Comparison of ENCODE assay signal across 16 cellular contexts in genomic region chr21:45516071-45516670, GRCh38. TPM values are rescaled to one million over a fixed set of nuclear protein-coding genes. Genes with fewer than 3 reads are reported as not detected.
DNase-seq lines count a peak whose midpoint lies in the region; ATAC-seq and TF ChIP-seq lines count a peak whose summit lies in the region.
"Had no signal": no experiment of that assay in that cellular context is flagged by ENCODE, and none has a peak within 500 bp of the region (broad histone marks: within the 10 kb centered on the region; RNA-seq: fewer than 3 reads in every experiment).

No MANE protein-coding gene starts in this region.

- H3K4me1 ChIP-seq in BE2C (no peaks in the 10 kb centered on the region), RWPE2 (ENCODE audit: insufficient read depth, poor library complexity, severe bottlenecking) (peaks cover 3% of the 10 kb centered on the region), trophoblast cell (ENCODE audit: control insufficient read depth in 1 of 2, insufficient read depth in 2 of 2, low read length in 2 of 2) (peaks cover 13 to 14% of the 10 kb centered on the region in 2 experiments)

- no peak overlapping the region for H3K4me2 ChIP-seq in trophoblast cell (ENCODE audit: low read length)

- no peak overlapping the region for H2AK5ac ChIP-seq in trophoblast cell (ENCODE audit: low read length)

- no peak overlapping the region for H2BK120ac ChIP-seq in trophoblast cell (ENCODE audit: insufficient read depth, low read length, poor library complexity)

- H3K4ac ChIP-seq in trophoblast cell (ENCODE audit: low read depth, low read length): no peak overlapping the region

- peaks cover 9% of the 10 kb centered on the region for H3K79me1 ChIP-seq in trophoblast cell (ENCODE audit: low read length)

- H2BK5ac ChIP-seq in trophoblast cell (ENCODE audit: low read depth, low read length, poor library complexity): no peak overlapping the region

- no peak overlapping the region for H2BK12ac ChIP-seq in trophoblast cell (ENCODE audit: low read length)

- H3K9me3 ChIP-seq in BE2C: peaks cover 4% of the 10 kb centered on the region; the same call in 1 of the 2 replicates
- peaks cover 12% of the 10 kb centered on the region for H3K9me3 ChIP-seq in RWPE2 (ENCODE audit: severe bottlenecking)
- H3K9me3 ChIP-seq in trophoblast cell (ENCODE audit: insufficient read depth, low read depth, low read length): peaks cover 7% of the 10 kb centered on the region

- H3K9ac ChIP-seq in trophoblast cell (ENCODE audit: low read length): no peak overlapping the region

- H3K36me3 ChIP-seq in BE2C (peaks cover 69% of the 10 kb centered on the region), RWPE2 (ENCODE audit: low read depth) (peaks cover 35% of the 10 kb centered on the region), trophoblast cell (ENCODE audit: control insufficient read depth in 1 of 2, insufficient read depth in 2 of 2, low read length in 2 of 2) (peaks cover 41 to 45% of the 10 kb centered on the region in 2 experiments)

- peak overlapping the region; percentile 11 for H4K91ac ChIP-seq in trophoblast cell (ENCODE audit: low read depth, low read length)

- no peak overlapping the region for H3K27ac ChIP-seq in RWPE2 (ENCODE audit: poor library complexity, severe bottlenecking)
- H3K27ac ChIP-seq in trophoblast cell (ENCODE audit: low read depth, low read length): peak overlapping the region; percentile 10

- peak overlapping the region; percentile 34 for H3K18ac ChIP-seq in trophoblast cell (ENCODE audit: low read length)

- DNase-seq in BE2C: peak; percentile 7
- peak; percentile 45 for DNase-seq in RWPE2 (ENCODE audit: low spot score)
- DNase-seq in islet precursor cell: peak; percentile 55
- DNase-seq in trophoblast cell: no peak
- DNase-seq in DMS53 (lab: John Stamatoyannopoulos, UW): no peak
- no peak for DNase-seq in stimulated activated CD4-positive, alpha-beta T cell treated with anti-CD3 and anti-CD28 coated beads, Interleukin-4, amount 100 ng/mL, for 24 hours
- DNase-seq in T-helper 9 cell: no peak
- no peak for DNase-seq in activated naive CD4-positive, alpha-beta T cell treated with anti-CD3 and anti-CD28 coated beads, Interleukin-2, amount 50 U/mL, for 16 hours
- DNase-seq: activated CD4-positive, alpha-beta T cell treated with anti-CD3 and anti-CD28 coated beads, Interleukin-2, amount 50 U/mL, for 48 hours; C1 segment of cervical spinal cord; IMR-90; MG63; NCI-H1436 treated with DMSO at 0.1 percent for 48 hours; NCI-H510A treated with DMSO at 0.1 percent for 48 hours; RPMI8226; stimulated activated CD8-positive, alpha-beta memory T cell treated with anti-CD3 and anti-CD28 coated beads, Interleukin-4, amount 100 ng/mL, for 48 hours had no signal

- no peak overlapping the region for H3K23ac ChIP-seq in trophoblast cell (ENCODE audit: low read length)

- H4K12ac ChIP-seq in trophoblast cell (ENCODE audit: low read depth, low read length): no peak overlapping the region

- no peak overlapping the region for H3K4me3 ChIP-seq in BE2C (ENCODE audit: low read depth, low read length)
- H3K4me3 ChIP-seq in RWPE2 (ENCODE audit: severe bottlenecking): no peak overlapping the region
- H3K4me3 ChIP-seq in trophoblast cell (ENCODE audit: low read depth, low read length): no peak overlapping the region
- H3K4me3 ChIP-seq: MG63 had no signal

- no peak overlapping the region for H2AFZ ChIP-seq in trophoblast cell (ENCODE audit: insufficient read depth, low read length, poor library complexity)

- no peak overlapping the region for H4K8ac ChIP-seq in trophoblast cell (ENCODE audit: low read depth, low read length)

- H3K14ac ChIP-seq in trophoblast cell (ENCODE audit: low read length): peak overlapping the region; percentile 1

- H3K79me2 ChIP-seq in trophoblast cell (ENCODE audit: control insufficient read depth, insufficient read depth, low read length, poor library complexity): no peaks in the 10 kb centered on the region

- H3K27me3 ChIP-seq in BE2C: no peaks in the 10 kb centered on the region
- no peaks in the 10 kb centered on the region for H3K27me3 ChIP-seq in RWPE2 (ENCODE audit: insufficient read depth, poor library complexity, severe bottlenecking)
- H3K27me3 ChIP-seq in trophoblast cell (ENCODE audit: insufficient read depth, low read length): no peaks in the 10 kb centered on the region
- H3K27me3 ChIP-seq: MG63 had no signal

- no peak for ATAC-seq in RWPE2 (ENCODE audit: low read depth)

- no peak for TF ChIP-seq CTCF in BE2C (IDR thresholded peaks at IDR 0.05; ENCODE audit: low read depth, low read length)
- TF ChIP-seq CTCF in RWPE2 (IDR thresholded peaks at IDR 0.05; ENCODE audit: poor library complexity, severe bottlenecking): no peak

- no CpG with 5 or more reads among the region's 21 CpGs for WGBS in trophoblast cell (ENCODE audit: extremely low coverage, insufficient coverage, insufficient read length)

RNA-seq across cellular contexts. Expression of gene SLC19A1, which starts 26.1 kb away (rescaled TPM):
- 63.1 TPM for polyA plus RNA-seq in BE2C (2012; ENCODE audit: insufficient read depth, insufficient read length, low read depth)
- 124 and 145 TPM in 2 replicates for polyA plus RNA-seq in trophoblast cell (2013)

Comparison
In these comparisons a context has a peak if more than half of its experiments do, and no peak if none do; other contexts are left out.
1. DNase-seq: peak in BE2C (single experiment), RWPE2 (single experiment) and islet precursor cell (single experiment); none in trophoblast cell (0 of 2), DMS53 (single experiment), stimulated activated CD4-positive, alpha-beta T cell treated with anti-CD3 and anti-CD28 coated beads, Interleukin-4, amount 100 ng/mL, for 24 hours (single experiment), T-helper 9 cell (single experiment) and activated naive CD4-positive, alpha-beta T cell treated with anti-CD3 and anti-CD28 coated beads, Interleukin-2, amount 50 U/mL, for 16 hours (single experiment).